24 cellular contexts compared by ENCODE assay signal in genomic region chr4:166836865-166837264, GRCh38.
"Had no signal": no experiment of that assay in that cellular context is flagged by ENCODE, and none has a peak within 500 bp of the region (broad histone marks: within the 10 kb centered on the region; RNA-seq: fewer than 3 reads in every experiment).

No MANE protein-coding gene starts in this region.

- ATAC-seq: heart left ventricle; heart right ventricle; left cardiac atrium; left lobe of liver; left lung; left ventricle myocardium superior; lower lobe of right lung; naive thymus-derived CD4-positive, alpha-beta T cell had no signal

- H3K27me3 ChIP-seq: heart left ventricle, heart right ventricle, hepatocyte, left lung had no signal

- H3K4me1 ChIP-seq: heart left ventricle, heart right ventricle, left lung, left ventricle myocardium inferior, lower lobe of right lung had no signal

- H3K9me3 ChIP-seq: lower lobe of right lung had no signal

- H3K27ac ChIP-seq: heart left ventricle, heart right ventricle, hepatocyte, left lung, left ventricle myocardium inferior, lower lobe of right lung had no signal

- H3K4me3 ChIP-seq: heart left ventricle, heart right ventricle, hepatocyte, left lung, left ventricle myocardium inferior, lower lobe of right lung, lung had no signal

- FAIRE-seq: islet of Langerhans, keratinocyte, kidney had no signal

- H3K36me3 ChIP-seq: heart left ventricle, heart right ventricle, left lung, left ventricle myocardium inferior, lower lobe of right lung had no signal

- DNase-seq: heart left ventricle; heart right ventricle; hippocampal formation; hypothalamus; immature natural killer cell; islet precursor cell; kidney; kidney glomerular epithelial cell; left cardiac atrium; left lung; left ventricle myocardium inferior; left ventricle myocardium superior; lower lobe of right lung; mammary epithelial cell; mesenchymal stem cell; mesendoderm; midbrain; naive B cell; naive thymus-derived CD4-positive, alpha-beta T cell had no signal
